In the genomic region with DNA sequence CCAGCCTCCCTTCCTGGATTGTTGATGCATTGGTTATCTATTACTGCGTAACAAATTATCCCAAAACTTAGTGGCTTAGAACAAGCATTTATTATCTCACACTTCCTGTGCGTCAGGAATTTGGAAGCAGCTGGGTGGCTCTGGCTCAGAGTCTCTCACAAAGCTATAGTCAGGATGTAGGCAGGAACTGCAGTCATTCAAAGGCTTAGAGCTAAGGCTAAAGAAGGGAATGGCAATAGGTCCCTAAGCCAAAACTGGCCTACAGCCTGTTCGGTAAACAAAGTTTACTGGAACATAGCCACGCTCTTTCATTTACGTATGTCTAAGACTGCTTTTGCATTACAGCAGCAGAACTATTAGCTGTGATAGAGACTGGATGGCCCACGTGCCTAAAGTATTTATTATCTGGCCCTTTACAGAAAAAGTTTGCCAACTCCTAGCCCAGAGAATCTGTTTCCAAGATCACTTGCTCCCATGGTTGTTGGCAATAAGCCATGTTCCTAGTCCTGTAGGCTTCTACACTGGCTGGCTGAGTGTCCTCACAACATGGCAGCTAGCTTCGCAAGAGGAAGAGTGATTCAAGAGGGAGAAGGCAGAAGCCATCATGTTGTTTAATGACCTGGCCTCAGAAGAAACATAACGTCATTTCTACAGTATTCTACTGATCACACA, we compare ENCODE assay signal across 18 cellular contexts.
DNase-seq lines count a peak whose midpoint lies in the region; ATAC-seq and TF ChIP-seq lines count a peak whose summit lies in the region.
"Had no signal": no experiment of that assay in that cellular context is flagged by ENCODE, and none has a peak within 500 bp of the region (broad histone marks: within the 10 kb centered on the region; RNA-seq: fewer than 3 reads in every experiment).

No MANE protein-coding gene starts in this region.

- WGBS in psoas muscle, 3 donors = 55 to 67% (median 62%) methylated on average over 8 of the region's 8 CpGs

- H3K9me3 ChIP-seq in right atrium auricular region (no peaks in the 10 kb centered on the region), psoas muscle (no peaks in the 10 kb centered on the region)
- H3K9me3 ChIP-seq: uterus had no signal

- peaks cover 0 to 22% of the 10 kb centered on the region in 2 donors for H3K4me1 ChIP-seq in right atrium auricular region
- H3K4me1 ChIP-seq in psoas muscle = peaks cover 20% of the 10 kb centered on the region

- H3K4me3 ChIP-seq in cardiac fibroblast (replicated peaks in 1 of 2; ENCODE audit: low read depth in 2 of 2, low read length in 2 of 2) = no peak overlapping the region
- no peak overlapping the region for H3K4me3 ChIP-seq in right atrium auricular region
- no peak overlapping the region for H3K4me3 ChIP-seq in psoas muscle
- H3K4me3 ChIP-seq: hepatocyte, uterus had no signal

- ATAC-seq in psoas muscle (peak in 2 of 4 donors; percentile 33 to 46), HG02798 (IDR thresholded peaks at IDR 0.05; ENCODE audit: poor library complexity, unreplicated experiment) (no peak), GM18520 (IDR thresholded peaks at IDR 0.05; ENCODE audit: unreplicated experiment) (no peak)
- ATAC-seq: effector memory CD8-positive, alpha-beta T cell had no signal

- no peaks in the 10 kb centered on the region for H3K36me3 ChIP-seq in right atrium auricular region
- no peaks in the 10 kb centered on the region for H3K36me3 ChIP-seq in psoas muscle (ENCODE audit: insufficient read depth in 1 of 2, low read depth in 1 of 2)
- H3K36me3 ChIP-seq: brain microvascular endothelial cell, uterus had no signal

- no peak for TF ChIP-seq CTCF in cardiac fibroblast (IDR thresholded peaks at IDR 0.05; ENCODE audit: low read depth, low read length)
- no peak for TF ChIP-seq CTCF in right atrium auricular region (IDR thresholded peaks at IDR 0.05)
- no peak for TF ChIP-seq CTCF in psoas muscle (IDR thresholded peaks at IDR 0.05)

- no peaks in the 10 kb centered on the region for H3K27me3 ChIP-seq in right atrium auricular region
- H3K27me3 ChIP-seq in psoas muscle (ENCODE audit: insufficient read depth in 3 of 3, low read length in 2 of 3) = no peaks in the 10 kb centered on the region
- H3K27me3 ChIP-seq: brain microvascular endothelial cell, hepatocyte, uterus had no signal

- H3K27ac ChIP-seq in right atrium auricular region = peak overlapping the region in 1 of 2 donors; percentile 9
- H3K27ac ChIP-seq in psoas muscle = peak overlapping the region; percentile 60
- H3K27ac ChIP-seq: brain microvascular endothelial cell, hepatocyte had no signal

- DNase-seq in HK-2 (ENCODE audit: unreplicated experiment) = peak; percentile 35
- peak; percentile 89 to 90 for DNase-seq in cardiac fibroblast (ENCODE audit: low read depth in 2 of 2)
- DNase-seq in right atrium auricular region (ENCODE audit: low spot score) = peak; percentile 64
- DNase-seq in psoas muscle = no peak
- DNase-seq in NCI-H2227 (lab: John Stamatoyannopoulos, UW; ENCODE audit: unreplicated experiment) = no peak
- DNase-seq in NK-92 treated with Interleukin-12 subunit alpha and Interleukin-12 subunit beta, amount 100 ng/mL, for 24 hours (lab: John Stamatoyannopoulos, UW) = no peak
- DNase-seq: activated CD4-positive, alpha-beta T cell treated with anti-CD3 and anti-CD28 coated beads, Interleukin-2, amount 50 U/mL, for 48 hours; activated effector memory CD4-positive, alpha-beta T cell treated with anti-CD3 and anti-CD28 coated beads, Interleukin-2, amount 50 U/mL, for 16 hours; brain microvascular endothelial cell; DND-41; effector memory CD8-positive, alpha-beta T cell; NCI-H1092 treated with DMSO at 0.1 percent for 48 hours; NCI-H524 treated with DMSO at 0.1 percent for 48 hours; occipital lobe had no signal

- intact Hi-C loops in psoas muscle (cut with DNase I) = no loop called here

Comparison
In these comparisons a context has a peak if more than half of its experiments do, and no peak if none do; other contexts are left out.
1. DNase-seq: peak in HK-2 (single experiment), cardiac fibroblast (2 of 2) and right atrium auricular region (single experiment); none in psoas muscle (0 of 2), NCI-H2227 (single experiment) and NK-92 treated with Interleukin-12 subunit alpha and Interleukin-12 subunit beta, amount 100 ng/mL, for 24 hours (single experiment).